ENCODE assay signal across 21 cellular contexts in the genomic region with DNA sequence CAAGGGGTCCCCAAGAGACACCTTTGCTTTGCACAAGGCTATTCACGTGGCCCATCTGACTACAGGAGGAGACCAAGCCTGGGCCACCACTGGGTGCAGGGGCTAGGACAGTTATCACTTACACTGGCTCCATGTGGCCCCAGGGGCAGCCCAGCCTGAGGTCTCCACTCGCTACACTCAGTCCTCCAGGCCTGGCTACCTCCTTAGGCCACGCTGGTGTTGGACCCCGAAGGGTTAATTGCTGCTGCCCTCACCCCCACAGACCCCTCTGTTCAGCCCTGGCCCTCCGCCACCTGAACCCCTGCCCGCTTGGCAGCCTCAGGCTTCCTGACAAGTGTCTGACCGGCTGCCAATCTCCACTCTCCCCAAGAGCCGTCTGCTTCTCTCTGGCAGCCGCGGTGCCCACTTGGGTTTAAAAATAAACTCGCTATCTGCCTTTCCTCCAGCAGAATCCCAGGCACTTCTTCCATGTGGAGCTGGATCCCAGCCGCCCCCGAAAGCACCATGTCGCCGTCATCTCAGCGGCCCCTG. TPM values are rescaled to one million over a fixed set of nuclear protein-coding genes. Genes with fewer than 3 reads are reported as not detected.
DNase-seq lines count a peak whose midpoint lies in the region; TF ChIP-seq lines count a peak whose summit lies in the region.
"Had no signal": no experiment of that assay in that cellular context is flagged by ENCODE, and none has a peak within 500 bp of the region (broad histone marks: within the 10 kb centered on the region; RNA-seq: fewer than 3 reads in every experiment).

No MANE protein-coding gene starts in this region.

- intact Hi-C loops in dorsolateral prefrontal cortex (cut with DNase I): no loop called here
- intact Hi-C loops in tibial artery (cut with DNase I; ENCODE audit: low total_unique reads): no loop called here
- intact Hi-C loops in mammary epithelial cell (cut with micrococcal nuclease): no loop called here

- no peak for TF ChIP-seq CTCF in dorsolateral prefrontal cortex (IDR thresholded peaks at IDR 0.05 in 54 of 56, conservative IDR thresholded peaks at IDR 0.05 in 2 of 56; ENCODE audit: low read depth in 1 of 56, partially characterized antibody in 56 of 56)
- no peak for TF ChIP-seq CTCF in tibial artery (IDR thresholded peaks at IDR 0.05)
- TF ChIP-seq CTCF in foreskin fibroblast (IDR thresholded peaks at IDR 0.05; ENCODE audit: low read depth, low read length): no peak
- TF ChIP-seq CTCF in mammary epithelial cell (conservative IDR thresholded peaks at IDR 0.05 in 1 of 2, IDR thresholded peaks at IDR 0.05 in 1 of 2; ENCODE audit: extremely low read depth in 1 of 2, insufficient read depth in 1 of 2, low read depth in 1 of 2, low read length in 2 of 2): no peak

- H3K9me3 ChIP-seq in muscle layer of colon (ENCODE audit: low read length): no peaks in the 10 kb centered on the region
- no peaks in the 10 kb centered on the region for H3K9me3 ChIP-seq in tibial artery
- H3K9me3 ChIP-seq in mammary epithelial cell (replicated peaks; ENCODE audit: insufficient read depth, low read length): no peaks in the 10 kb centered on the region
- H3K9me3 ChIP-seq: neutrophil had no signal

- CTCF ChIA-PET in mammary epithelial cell (lab: Charles Lee; ENCODE audit: low non-redundant PET): interaction anchor here (0.7 kb wide), 1 partner anchor 11 kb away, joined by 6 read pairs; no protein-coding TSS in a partner anchor

- H3K4me1 ChIP-seq in muscle layer of colon (ENCODE audit: insufficient read depth, low read length) (peaks cover 37% of the 10 kb centered on the region), tibial artery (peaks cover 0 to 43% (median 19%) of the 10 kb centered on the region in 4 donors), mammary epithelial cell (ENCODE audit: insufficient read depth, low read length) (no peaks in the 10 kb centered on the region)

- H3K79me2 ChIP-seq in mammary epithelial cell (ENCODE audit: insufficient read depth, low read length): no peaks in the 10 kb centered on the region

- DNase-seq in NCI-H1105 treated with DMSO at 0.1 percent for 48 hours (lab: John Stamatoyannopoulos, UW) (peak; percentile 39), NCI-H1105 (lab: John Stamatoyannopoulos, UW) (no peak), dorsolateral prefrontal cortex (peak in 8 of 10 donors; percentile 60 to 85 (median 70)), tibial artery (peak in 1 of 2 donors; percentile 67), foreskin fibroblast (no peak), GM03348 (ENCODE audit: low spot score) (no peak), mammary epithelial cell (no peak)
- DNase-seq: 8988T; activated CD4-positive, CD25-positive, alpha-beta regulatory T cell; activated CD8-positive, alpha-beta memory T cell treated with anti-CD3 and anti-CD28 coated beads, Interleukin-2, amount 10 ng/mL, durations not matched to agents 7 days and 5 days; activated gamma-delta T cell treated with Interleukin-2 at 50 U/mL for 16 hours; CD4-positive, CD25-positive, alpha-beta regulatory T cell; effector memory CD4-positive, alpha-beta T cell; HFFc6; KG1; NCI-H1436 treated with DMSO at 0.1 percent for 48 hours; NCI-H774; small intestine; stimulated activated naive CD4-positive, alpha-beta T cell had no signal

- no peak overlapping the region for H2AFZ ChIP-seq in mammary epithelial cell (ENCODE audit: low read depth, low read length)

- H3K27me3 ChIP-seq in dorsolateral prefrontal cortex: peaks cover 0 to 17% (median 0%) of the 10 kb centered on the region in 45 donors
- no peaks in the 10 kb centered on the region for H3K27me3 ChIP-seq in muscle layer of colon (ENCODE audit: control insufficient read depth in 1 of 2, insufficient read depth in 2 of 2, low read length in 2 of 2)
- no peaks in the 10 kb centered on the region for H3K27me3 ChIP-seq in tibial artery
- no peaks in the 10 kb centered on the region for H3K27me3 ChIP-seq in mammary epithelial cell (ENCODE audit: insufficient read depth, low read length)

- H3K36me3 ChIP-seq in muscle layer of colon (ENCODE audit: insufficient read depth, low read length): no peaks in the 10 kb centered on the region
- no peaks in the 10 kb centered on the region for H3K36me3 ChIP-seq in tibial artery
- no peaks in the 10 kb centered on the region for H3K36me3 ChIP-seq in mammary epithelial cell (ENCODE audit: insufficient read depth, low read length)
- H3K36me3 ChIP-seq: neutrophil had no signal

- dilution Hi-C loops in mammary epithelial cell (cut with HindIII; ENCODE audit: low sequenced_read_pairs): loop anchor here (10.0 kb wide), 2 partner anchors 88 to 298 kb away; no protein-coding TSS in a partner anchor

- peak overlapping the region in 43 of 59 donors; percentile 6 to 84 (median 62) for H3K27ac ChIP-seq in dorsolateral prefrontal cortex
- H3K27ac ChIP-seq in muscle layer of colon (ENCODE audit: low read depth, low read length): peak overlapping the region; percentile 59
- peak overlapping the region; percentile 43 to 49 for H3K27ac ChIP-seq in tibial artery
- H3K27ac ChIP-seq in mammary epithelial cell (ENCODE audit: insufficient read depth, low read depth, low read length): no peak overlapping the region
- H3K27ac ChIP-seq: neutrophil had no signal

- in situ Hi-C loops in mammary epithelial cell (cut with MboI; ENCODE audit: low sequenced_read_pairs in 2 of 2): no loop called here

- H3K9ac ChIP-seq in muscle layer of colon (ENCODE audit: low read length) (no peak overlapping the region), mammary epithelial cell (ENCODE audit: insufficient read depth, low read length) (no peak overlapping the region)

- no peaks in the 10 kb centered on the region for H4K20me1 ChIP-seq in mammary epithelial cell (ENCODE audit: insufficient read depth, low read length)

- no peak overlapping the region for H3K4me3 ChIP-seq in dorsolateral prefrontal cortex
- H3K4me3 ChIP-seq in muscle layer of colon (ENCODE audit: low read depth in 1 of 2, low read length in 2 of 2): peak overlapping the region in 1 of 2 donors; percentile 35
- no peak overlapping the region for H3K4me3 ChIP-seq in tibial artery
- no peak overlapping the region for H3K4me3 ChIP-seq in foreskin fibroblast (ENCODE audit: low read depth in 1 of 2, low read length in 2 of 2)
- no peak overlapping the region for H3K4me3 ChIP-seq in mammary epithelial cell (replicated peaks in 1 of 3; ENCODE audit: insufficient read depth in 1 of 3, low read depth in 2 of 3, low read length in 3 of 3)

- H3K4me2 ChIP-seq in mammary epithelial cell (ENCODE audit: insufficient read depth, low read depth, low read length): no peak overlapping the region

- BruUV-seq in mammary epithelial cell (replicated peaks; lab: Mats Ljungman, UMichigan): no TSS peak

- 37% methylated on average over 14 of the region's 16 CpGs for WGBS in mammary epithelial cell (ENCODE audit: low coverage, missing lambda C conversion rate)

RNA-seq across cellular contexts. Expression of gene ADAM11, which starts 27.8 kb away (rescaled TPM):
- total RNA-seq in dorsolateral prefrontal cortex (10 to 100 TPM; 22.2 to 97.2 (median 58.2) TPM), mammary epithelial cell (under 1 TPM; 0.17 to 0.33 TPM)
- 0.03 TPM for polyA plus RNA-seq in mammary epithelial cell
- polyA minus RNA-seq in mammary epithelial cell: not detected

RNA-seq across cellular contexts. Expression of gene GJC1, which starts 43.5 kb away (rescaled TPM):
- total RNA-seq in dorsolateral prefrontal cortex (10 to 100 TPM in 94 of 120 experiments, 1 to 10 TPM in 26; 5.8 to 37.9 (median 12.9) TPM), mammary epithelial cell (10 to 100 TPM in 1 of 2 donors, 1 to 10 TPM in 1; 7.0 to 26.8 TPM)
- 11.1 TPM for polyA plus RNA-seq in mammary epithelial cell
- polyA minus RNA-seq in mammary epithelial cell: 88.5 TPM
- total RNA-seq: CD4-positive, CD25-positive, alpha-beta regulatory T cell had no signal
- polyA plus RNA-seq: CD4-positive, CD25-positive, alpha-beta regulatory T cell had no signal

Comparison
In these comparisons a context has a peak if more than half of its experiments do, and no peak if none do; other contexts are left out.
1. DNase-seq: peak in NCI-H1105 treated with DMSO at 0.1 percent for 48 hours (single experiment) and dorsolateral prefrontal cortex (8 of 10); none in NCI-H1105 (single experiment), foreskin fibroblast (0 of 2), GM03348 (single experiment) and mammary epithelial cell (single experiment).
2. RNA of gene ADAM11, which starts 27.8 kb away (total RNA-seq): 22.2 to 97.2 TPM in dorsolateral prefrontal cortex; 0.17 to 0.33 TPM in mammary epithelial cell; every median in the first group is over 10 times any median in the second.